Comparison of ENCODE assay signal across 1 cellular context in genomic region chr14:22965916-22966782, GRCh38.
A peak's percentile ranks its signal among the peaks of the same experiment; 100 is the strongest.
TF ChIP-seq lines count a peak whose summit lies in the region.
"Not testable (repeated sequence)": the region's sequence is repeated elsewhere in the genome, so short reads cannot be mapped to it uniquely, and the experiment has no call there.

No MANE protein-coding gene starts in this region.

TF ChIP-seq in HepG2, 621 proteins besides CTCF, POLR2A, EP300 and RAD21 (continues in another document):
- peak; percentile 94 for TF ChIP-seq ZNF292 (CRISPR knock-in tag; IDR thresholded peaks at IDR 0.05; ENCODE audit: borderline replicate concordance, low read depth)
- TF ChIP-seq SKI (IDR thresholded peaks at IDR 0.05; ENCODE audit: partially characterized antibody), result peak; percentile 78
- TF ChIP-seq ZMYM4 (CRISPR knock-in tag; IDR thresholded peaks at IDR 0.05), result peak; percentile 86
- TF ChIP-seq ZNF615 (CRISPR knock-in tag; IDR thresholded peaks at IDR 0.05; ENCODE audit: borderline replicate concordance), result 0 out of 2 replicates have a peak, but pooled peaks have one; percentile 44
- peak; percentile 22; the same call in 1 of the 2 replicates for TF ChIP-seq ARNT2 (CRISPR knock-in tag; IDR thresholded peaks at IDR 0.05; ENCODE audit: low read depth)
- TF ChIP-seq KDM4B (CRISPR knock-in tag; IDR thresholded peaks at IDR 0.05), result peak; percentile 69; the same call in 1 of the 2 replicates
- TF ChIP-seq POLR2G (IDR thresholded peaks at IDR 0.05; ENCODE audit: low read depth, low read length), result peak; percentile 52
- 0 out of 2 replicates have a peak, but pooled peaks have one; percentile 52 for TF ChIP-seq ZBTB44 (CRISPR knock-in tag; IDR thresholded peaks at IDR 0.05)
- TF ChIP-seq NR2C2 (CRISPR knock-in tag; IDR thresholded peaks at IDR 0.05; ENCODE audit: borderline replicate concordance), result peak; percentile 69
- TF ChIP-seq KMT2B (CRISPR knock-in tag; IDR thresholded peaks at IDR 0.05), result peak; percentile 30; the same call in 1 of the 2 replicates
- TF ChIP-seq ZNF564 (CRISPR knock-in tag; IDR thresholded peaks at IDR 0.05), result peak; percentile 87; the same call in 1 of the 2 replicates
- 0 out of 2 replicates have a peak, but pooled peaks have one; percentile 40 for TF ChIP-seq ZNF703 (CRISPR knock-in tag; IDR thresholded peaks at IDR 0.05; ENCODE audit: borderline replicate concordance)
- peak; percentile 5 to 79; a peak in 3 of 4 replicates for TF ChIP-seq ATF4 (CRISPR knock-in tag; IDR thresholded peaks at IDR 0.05)
- TF ChIP-seq UBTF (CRISPR knock-in tag; IDR thresholded peaks at IDR 0.05), result peak; percentile 57; the same call in 1 of the 2 replicates
- TF ChIP-seq HNF4G (IDR thresholded peaks at IDR 0.05; ENCODE audit: borderline replicate concordance, low read depth, low read length), result peak; percentile 78; the same call in 1 of the 2 replicates
- peak; percentile 86; the same call in 1 of the 2 replicates for TF ChIP-seq HNF4G (CRISPR knock-in tag; IDR thresholded peaks at IDR 0.05; ENCODE audit: borderline replicate concordance, low read depth)
- not testable (repeated sequence) for TF ChIP-seq LCORL (IDR thresholded peaks at IDR 0.05); GABPA (IDR thresholded peaks at IDR 0.05; ENCODE audit: low read depth, low read length); NONO (IDR thresholded peaks at IDR 0.05)
- peak; percentile 88 for TF ChIP-seq LCORL (CRISPR knock-in tag; IDR thresholded peaks at IDR 0.05)
- TF ChIP-seq ZNF883 (CRISPR knock-in tag; IDR thresholded peaks at IDR 0.05; ENCODE audit: not compliant biosample characterization), result peak; percentile 35
- peak; percentile 94; the same call in 1 of the 2 replicates for TF ChIP-seq CHD4 (IDR thresholded peaks at IDR 0.05; ENCODE audit: borderline replicate concordance, low read length)
- TF ChIP-seq CBFB (CRISPR knock-in tag; IDR thresholded peaks at IDR 0.05), result peak; percentile 44; the same call in 1 of the 2 replicates
- 0 out of 4 replicates have a peak, but pooled peaks of 1 of the 2 experiments have one; percentile 0 for TF ChIP-seq MAFK (conservative IDR thresholded peaks at IDR 0.05 in 1 of 2, IDR thresholded peaks at IDR 0.05 in 1 of 2; ENCODE audit: low read length in 2 of 2)
- peak; percentile 90; the same call in 1 of the 2 replicates for TF ChIP-seq ARID5B (CRISPR knock-in tag; IDR thresholded peaks at IDR 0.05)
- TF ChIP-seq ZNF747 (CRISPR knock-in tag; IDR thresholded peaks at IDR 0.05; ENCODE audit: borderline replicate concordance), result peak; percentile 82; the same call in 1 of the 2 replicates
- TF ChIP-seq ZBTB7B (CRISPR knock-in tag; IDR thresholded peaks at IDR 0.05), result peak; percentile 45
- TF ChIP-seq ZNF792 (CRISPR knock-in tag; IDR thresholded peaks at IDR 0.05), result peak; percentile 82; the same call in 1 of the 2 replicates
- TF ChIP-seq ZNF350 (CRISPR knock-in tag; IDR thresholded peaks at IDR 0.05; ENCODE audit: borderline replicate concordance, low read depth), result peak; percentile 90; the same call in 1 of the 2 replicates
- TF ChIP-seq MYPOP (CRISPR knock-in tag; IDR thresholded peaks at IDR 0.05), result peak; percentile 64; the same call in 1 of the 2 replicates
- TF ChIP-seq TBX3 (IDR thresholded peaks at IDR 0.05; ENCODE audit: borderline replicate concordance), result peak; percentile 59; the same call in 1 of the 2 replicates
- TF ChIP-seq HMGXB3 (CRISPR knock-in tag; IDR thresholded peaks at IDR 0.05; ENCODE audit: borderline replicate concordance), result peak; percentile 21
- TF ChIP-seq ZNF652 (CRISPR knock-in tag; IDR thresholded peaks at IDR 0.05; ENCODE audit: borderline replicate concordance, low read depth), result peak; percentile 18; the same call in 1 of the 2 replicates
- TF ChIP-seq STAG1 (CRISPR knock-in tag; IDR thresholded peaks at IDR 0.05), result peak; percentile 7; the same call in 1 of the 2 replicates
- peak; percentile 35; the same call in 1 of the 2 replicates for TF ChIP-seq GABPA (CRISPR knock-in tag; IDR thresholded peaks at IDR 0.05; ENCODE audit: low read depth)
- TF ChIP-seq KLF16 (CRISPR knock-in tag; IDR thresholded peaks at IDR 0.05), result peak in 1 of 2 experiments; percentile 33; a peak in 2 of 4 replicates
- TF ChIP-seq TFAP4 (IDR thresholded peaks at IDR 0.05; ENCODE audit: borderline replicate concordance, low read depth), result peak; percentile 45; the same call in 1 of the 2 replicates
- peak; percentile 91 for TF ChIP-seq NONO (CRISPR knock-in tag; conservative IDR thresholded peaks at IDR 0.05)
- TF ChIP-seq ZNF563 (CRISPR knock-in tag; IDR thresholded peaks at IDR 0.05), result peak; percentile 83; the same call in 1 of the 2 replicates
- TF ChIP-seq ZBTB39 (CRISPR knock-in tag; IDR thresholded peaks at IDR 0.05), result peak; percentile 94
- TF ChIP-seq MEF2D (CRISPR knock-in tag; IDR thresholded peaks at IDR 0.05), result peak; percentile 76; the same call in 1 of the 2 replicates
- peak; percentile 95 for TF ChIP-seq HNF4A (CRISPR knock-in tag; IDR thresholded peaks at IDR 0.05)
- TF ChIP-seq MBNL3 (CRISPR knock-in tag; conservative IDR thresholded peaks at IDR 0.05), result 0 out of 2 replicates have a peak, but pooled peaks have one; percentile 66
- TF ChIP-seq ZNF878 (CRISPR knock-in tag; IDR thresholded peaks at IDR 0.05), result peak; percentile 92
- TF ChIP-seq ZBTB20 (CRISPR knock-in tag; IDR thresholded peaks at IDR 0.05; ENCODE audit: borderline replicate concordance, low read depth), result peak; percentile 86; the same call in 1 of the 2 replicates
- 0 out of 2 replicates have a peak, but pooled peaks have one; percentile 17 for TF ChIP-seq HMG20B (CRISPR knock-in tag; conservative IDR thresholded peaks at IDR 0.05)
- TF ChIP-seq ZBTB21 (CRISPR knock-in tag; IDR thresholded peaks at IDR 0.05), result peak; percentile 59
